ENCODE assay signal across 10 cellular contexts in the genomic region with DNA sequence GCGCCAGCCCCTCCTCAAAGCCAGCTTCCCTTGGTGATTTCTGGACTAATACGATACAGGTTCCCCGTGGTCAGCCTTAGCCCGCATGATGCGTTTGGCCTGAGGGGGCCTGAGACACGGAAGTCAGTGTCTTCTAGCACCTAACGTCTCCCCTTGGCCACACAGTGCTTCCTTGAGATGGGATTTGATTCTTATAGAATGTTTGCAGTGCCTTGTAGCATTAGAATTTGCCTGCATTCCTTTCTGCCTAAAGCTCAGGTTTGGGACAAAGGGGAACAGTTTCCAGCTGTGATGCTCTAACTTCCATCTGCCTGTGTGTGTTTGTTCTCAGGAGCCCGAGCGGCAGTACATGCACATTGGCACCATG. TPM values are rescaled to one million over a fixed set of nuclear protein-coding genes. Genes with fewer than 3 reads are reported as not detected.
DNase-seq lines count a peak whose midpoint lies in the region; ATAC-seq, FAIRE-seq and TF ChIP-seq lines count a peak whose summit lies in the region.
"Had no signal": no experiment of that assay in that cellular context is flagged by ENCODE, and none has a peak within 500 bp of the region (broad histone marks: within the 10 kb centered on the region; RNA-seq: fewer than 3 reads in every experiment).

No MANE protein-coding gene starts in this region.

- peak overlapping the region; percentile 34 for H3K9ac ChIP-seq in HUES6 (ENCODE audit: low read length)
- peak overlapping the region in 1 of 4 experiments; percentile 27; a peak in 2 of 7 replicates for H3K9ac ChIP-seq in H1 (replicated peaks in 1 of 4; ENCODE audit: extremely low read depth in 1 of 4, low read depth in 3 of 4, low read length in 3 of 4)

- no peak overlapping the region for H3K18ac ChIP-seq in H1 (ENCODE audit: extremely low read depth, low read length)

- no peaks in the 10 kb centered on the region for H3K36me3 Mint-ChIP-seq in CD4-positive, alpha-beta T cell (ENCODE audit: low read depth)

- peaks cover 24% of the 10 kb centered on the region for H3K4me1 ChIP-seq in HUES6 (ENCODE audit: control insufficient read depth, insufficient read depth, low read length)
- peaks cover 2 to 13% (median 6%) of the 10 kb centered on the region in 4 experiments; a peak in 6 of 7 replicates for H3K4me1 ChIP-seq in H1 (replicated peaks in 1 of 4; ENCODE audit: control insufficient read depth in 3 of 4, insufficient read depth in 4 of 4, low read length in 3 of 4)

- WGBS in H1 (ENCODE audit: extremely low coverage in 1 of 2, insufficient coverage in 1 of 2, insufficient read length in 1 of 2, insufficient replicate concordance in 2 of 2, low coverage in 1 of 2, low lambda C conversion rate in 2 of 2, missing lambda C conversion rate in 1 of 2), 2 experiments = 57% methylated on average over 9 of the region's 9 CpGs; no CpG with 5 or more reads in 1 of the 2 experiments

- H3K4me2 ChIP-seq in H1 (ENCODE audit: insufficient read depth in 1 of 2, low read depth in 2 of 2, low read length in 2 of 2) = peak overlapping the region; percentile 3 to 53; a peak in 3 of 4 replicates

- no peak for TF ChIP-seq EP300 in H1 (IDR thresholded peaks at IDR 0.05; ENCODE audit: borderline replicate concordance in 1 of 2, low read depth in 2 of 2, low read length in 2 of 2)

- TF ChIP-seq POLR2A in H1 (IDR thresholded peaks at IDR 0.05; ENCODE audit: control extremely low read depth in 1 of 2, low read depth in 2 of 2, low read length in 2 of 2) = no peak

- H3K4me3 Mint-ChIP-seq in CD4-positive, alpha-beta T cell = no peak overlapping the region

- H2BK5ac ChIP-seq in H1 (ENCODE audit: low read depth, low read length) = 0 out of 2 replicates have a peak overlapping the region, but pooled peaks have one; percentile 29

- TF ChIP-seq RAD21 in H1 (IDR thresholded peaks at IDR 0.05 in 1 of 2, conservative IDR thresholded peaks at IDR 0.05 in 1 of 2; ENCODE audit: low read depth in 2 of 2, low read length in 2 of 2) = no peak

- no peak overlapping the region for H4K91ac ChIP-seq in H1 (replicated peaks; ENCODE audit: insufficient read length, low read length)

- no peak overlapping the region for H2AFZ ChIP-seq in H1 (ENCODE audit: low read length)
- H2AFZ ChIP-seq: hepatocyte had no signal

- H3K79me2 ChIP-seq in H1 (ENCODE audit: control insufficient read depth in 1 of 2, insufficient read depth in 2 of 2, low read length in 2 of 2) = no peaks in the 10 kb centered on the region
- H3K79me2 ChIP-seq: hepatocyte had no signal

- no peak for ATAC-seq in CD4-positive, alpha-beta T cell (ENCODE audit: poor library complexity)
- ATAC-seq in GM21825 (IDR thresholded peaks at IDR 0.05; ENCODE audit: unreplicated experiment) = peak; percentile 9

- no peaks in the 10 kb centered on the region for H3K9me3 Mint-ChIP-seq in CD4-positive, alpha-beta T cell

- H3K27me3 Mint-ChIP-seq in CD4-positive, alpha-beta T cell = peaks cover 71% of the 10 kb centered on the region

- H2BK20ac ChIP-seq in H1 (ENCODE audit: low read length) = no peak overlapping the region

- no peaks in the 10 kb centered on the region for H3K79me1 ChIP-seq in H1 (ENCODE audit: low read depth, low read length)

- H4K5ac ChIP-seq in H1 (ENCODE audit: insufficient read length, low read depth, low read length) = no peak overlapping the region

- no peak overlapping the region for H4K8ac ChIP-seq in H1 (ENCODE audit: extremely low read depth, insufficient read depth, low read length)

- POLR2A ChIA-PET in CD4-positive, alpha-beta T cell (lab: Charles Lee) = no interaction called here
- POLR2A ChIA-PET in H1 (lab: Charles Lee; ENCODE audit: partially characterized antibody) = interaction anchor here (1.2 kb wide), 1 partner anchor 12 kb away, joined by 7 read pairs; no protein-coding TSS in a partner anchor

- no peak overlapping the region for H3K23ac ChIP-seq in H1 (ENCODE audit: insufficient read length)

- H3K4me3 ChIP-seq in HUES6 (ENCODE audit: low read depth, low read length) (peak overlapping the region; percentile 19; the same call in 1 of the 2 replicates), H1 (ENCODE audit: extremely low read depth in 1 of 4, insufficient read depth in 2 of 4, low read depth in 3 of 4, low read length in 4 of 4) (peak overlapping the region in 1 of 4 experiments; percentile 6; a peak in 1 of 8 replicates)
- H3K4me3 ChIP-seq: hepatocyte, thyroid gland had no signal

- peak overlapping the region; percentile 23; the same call in 1 of the 2 replicates for H2BK12ac ChIP-seq in H1 (ENCODE audit: low read depth, low read length)

- no peak overlapping the region for H2AK5ac ChIP-seq in H1 (ENCODE audit: low read depth, low read length)

- DNase-seq in CD4-positive, alpha-beta T cell = no peak
- DNase-seq in H1 (ENCODE audit: low read depth in 1 of 2, low spot score in 2 of 2) (no peak), AG08396 (ENCODE audit: low spot score) (no peak), cortex of kidney (lab: John Stamatoyannopoulos, UW) (no peak), NCI-H2171 treated with DMSO at 0.1 percent for 48 hours (lab: John Stamatoyannopoulos, UW) (no peak)
- no peak for DNase-seq in central memory CD4-positive, alpha-beta T cell

- H2BK120ac ChIP-seq in H1 (replicated peaks; ENCODE audit: low read depth, low read length) = no peak overlapping the region

- H3K4ac ChIP-seq in H1 (replicated peaks; ENCODE audit: insufficient read length, low read depth, low read length) = no peak overlapping the region

- H3K14ac ChIP-seq in H1 (ENCODE audit: insufficient read length) = no peak overlapping the region

- intact Hi-C loops in CD4-positive, alpha-beta T cell (cut with DNase I, micrococcal nuclease) = loop anchor here in 1 of 2 experiments (5.0 kb wide), 1 partner anchor 1049 kb away; no protein-coding TSS in a partner anchor

- no peak overlapping the region for H3K27ac ChIP-seq in CD4-positive, alpha-beta T cell (ENCODE audit: low read depth, low read length)
- H3K27ac ChIP-seq in HUES6 (ENCODE audit: low read depth, low read length) = 0 out of 2 replicates have a peak overlapping the region, but pooled peaks have one; percentile 10
- H3K27ac ChIP-seq in H1 (ENCODE audit: low read depth, low read length) = peak overlapping the region; percentile 28; the same call in 1 of the 2 replicates
- H3K27ac ChIP-seq: hepatocyte, thyroid gland had no signal

- no peaks in the 10 kb centered on the region for H3K4me1 Mint-ChIP-seq in CD4-positive, alpha-beta T cell (ENCODE audit: low read depth)

- no peak for FAIRE-seq in H1 (lab: Jason Lieb, UNC)

- no peak overlapping the region for H3K56ac ChIP-seq in H1 (replicated peaks; ENCODE audit: insufficient read length, low read depth, low read length)

- peaks cover 23% of the 10 kb centered on the region for H3K27me3 ChIP-seq in CD4-positive, alpha-beta T cell (ENCODE audit: control insufficient read depth, insufficient read depth, low read length)
- H3K27me3 ChIP-seq in HUES6 (ENCODE audit: control insufficient read depth, insufficient read depth, low read length) = no peaks in the 10 kb centered on the region
- H3K27me3 ChIP-seq in H1 (replicated peaks in 1 of 4; ENCODE audit: control insufficient read depth in 3 of 4, extremely low read depth in 1 of 4, insufficient read depth in 3 of 4, low read length in 3 of 4) = no peaks in the 10 kb centered on the region
- H3K27me3 ChIP-seq: hepatocyte, thyroid gland had no signal

- no peak overlapping the region for H3K27ac Mint-ChIP-seq in CD4-positive, alpha-beta T cell

- no peak overlapping the region for H2BK15ac ChIP-seq in H1 (ENCODE audit: low read length)

- peaks cover 29% of the 10 kb centered on the region for H3K36me3 ChIP-seq in HUES6 (ENCODE audit: control insufficient read depth, insufficient read depth, low read length)
- peaks cover 0 to 24% (median 6%) of the 10 kb centered on the region in 4 experiments; a peak in 3 of 8 replicates for H3K36me3 ChIP-seq in H1 (ENCODE audit: control insufficient read depth in 2 of 4, insufficient read depth in 4 of 4, low read length in 3 of 4)
- H3K36me3 ChIP-seq: thyroid gland had no signal

- no peaks in the 10 kb centered on the region for H3K23me2 ChIP-seq in H1 (ENCODE audit: low read depth, low read length)

- CTCF ChIA-PET in CD4-positive, alpha-beta T cell (lab: Charles Lee) = interaction anchor here (1.1 kb wide), 1 partner anchor 34 kb away, joined by 3 read pairs; the partner anchor contains the start of gene CFAP90
- CTCF ChIA-PET in H1 (lab: Charles Lee; ENCODE audit: partially characterized antibody) = interaction anchor here (0.8 to 9.2 kb wide), 30 partner anchors 7 to 1050 kb away, joined by 3 to 61 read pairs (median 5); partner anchors contain the start of gene CFAP90

- no peaks in the 10 kb centered on the region for H4K20me1 ChIP-seq in H1 (replicated peaks in 1 of 2; ENCODE audit: control insufficient read depth in 1 of 2, insufficient read depth in 2 of 2, low read length in 2 of 2)

- peak; percentile 48 for TF ChIP-seq CTCF in CD4-positive, alpha-beta T cell (IDR thresholded peaks at IDR 0.05)
- TF ChIP-seq CTCF in H1 (IDR thresholded peaks at IDR 0.05; ENCODE audit: control extremely low read depth in 1 of 3, insufficient read depth in 1 of 3, low read depth in 1 of 3, low read length in 3 of 3) = no peak

- no peaks in the 10 kb centered on the region for H3K9me3 ChIP-seq in CD4-positive, alpha-beta T cell (ENCODE audit: control insufficient read depth, low read length)
- H3K9me3 ChIP-seq in HUES6 (ENCODE audit: control insufficient read depth, insufficient read depth, low read depth, low read length) = no peaks in the 10 kb centered on the region
- H3K9me3 ChIP-seq in H1 (ENCODE audit: insufficient read depth in 2 of 2, low read depth in 1 of 2, low read length in 1 of 2) = no peaks in the 10 kb centered on the region
- H3K9me3 ChIP-seq: thyroid gland had no signal

RNA-seq across cellular contexts. Expression of gene CFAP90, which starts 34.4 kb away (rescaled TPM):
- total RNA-seq in CD4-positive, alpha-beta T cell = not detected
- total RNA-seq in H1 (2021; fragmentation: NEBNext Ultra II Directional; extraction: Animal tissue kit (Norgen Biotek cat#: 25700)) = 0.39 and 0.40 TPM in 2 replicates
- polyA plus RNA-seq in H1 (2011; rRNA removed) = 0.82 and 0.92 TPM in 2 replicates
- polyA plus RNA-seq in H1 (2011; cell fraction: cytosol; rRNA removed) = 0.72 TPM
- polyA plus RNA-seq in H1 (2011; cell fraction: nucleus; rRNA removed) = 0.93 TPM
- 0.51 to 1.0 TPM (median 0.80 TPM) in 4 replicates for polyA plus RNA-seq in H1 (2012, experiment 1 of 2)
- 0.34 TPM for polyA plus RNA-seq in H1 (2012, experiment 2 of 2)
- polyA plus RNA-seq in H1 (2013, experiment 1 of 2) = 0.61 TPM
- polyA plus RNA-seq in H1 (2013, experiment 2 of 2) = 0.75 TPM
- polyA minus RNA-seq in H1 (2011; rRNA and poly(A)+ RNA removed) = 0.09 TPM in 1 of 2 replicates, not detected in the other
- polyA minus RNA-seq in H1 (2011; cell fraction: cytosol; rRNA and poly(A)+ RNA removed) = not detected
- 0.70 TPM for polyA minus RNA-seq in H1 (2011; cell fraction: nucleus; rRNA and poly(A)+ RNA removed)

RNA-seq across cellular contexts. Expression of gene FASTKD3, which starts 52.3 kb away (rescaled TPM):
- 1 to 10 TPM; 2.6 to 3.4 TPM for total RNA-seq in CD4-positive, alpha-beta T cell
- 7.6 and 8.7 TPM in 2 replicates for total RNA-seq in H1 (2021; fragmentation: NEBNext Ultra II Directional; extraction: Animal tissue kit (Norgen Biotek cat#: 25700))
- polyA plus RNA-seq in H1 (2011; rRNA removed) = 3.2 and 5.6 TPM in 2 replicates
- 5.6 TPM for polyA plus RNA-seq in H1 (2011; cell fraction: cytosol; rRNA removed)
- polyA plus RNA-seq in H1 (2011; cell fraction: nucleus; rRNA removed) = 3.0 TPM
- 6.8 to 12.1 TPM (median 7.5 TPM) in 4 replicates for polyA plus RNA-seq in H1 (2012, experiment 1 of 2)
- 1.2 TPM for polyA plus RNA-seq in H1 (2012, experiment 2 of 2)
- 6.1 TPM for polyA plus RNA-seq in H1 (2013, experiment 1 of 2)
- polyA plus RNA-seq in H1 (2013, experiment 2 of 2) = 5.4 TPM
- 4.3 and 6.1 TPM in 2 replicates for polyA minus RNA-seq in H1 (2011; rRNA and poly(A)+ RNA removed)
- polyA minus RNA-seq in H1 (2011; cell fraction: cytosol; rRNA and poly(A)+ RNA removed) = 4.0 TPM
- polyA minus RNA-seq in H1 (2011; cell fraction: nucleus; rRNA and poly(A)+ RNA removed) = 6.1 TPM

RNA-seq across cellular contexts. Expression of gene MTRR, which starts 52.4 kb away (rescaled TPM):
- 10 to 100 TPM; 74.6 to 77.5 TPM for total RNA-seq in CD4-positive, alpha-beta T cell
- total RNA-seq in H1 (2021; fragmentation: NEBNext Ultra II Directional; extraction: Animal tissue kit (Norgen Biotek cat#: 25700)) = 51.4 and 53.8 TPM in 2 replicates
- 33.1 and 36.4 TPM in 2 replicates for polyA plus RNA-seq in H1 (2011; rRNA removed)
- polyA plus RNA-seq in H1 (2011; cell fraction: cytosol; rRNA removed) = 43.5 TPM
- 49.9 TPM for polyA plus RNA-seq in H1 (2011; cell fraction: nucleus; rRNA removed)
- 26.4 to 42.6 TPM (median 35.5 TPM) in 4 replicates for polyA plus RNA-seq in H1 (2012, experiment 1 of 2)
- 5.1 TPM for polyA plus RNA-seq in H1 (2012, experiment 2 of 2)
- polyA plus RNA-seq in H1 (2013, experiment 1 of 2) = 48.2 TPM
- polyA plus RNA-seq in H1 (2013, experiment 2 of 2) = 45.7 TPM
- 109 and 115 TPM in 2 replicates for polyA minus RNA-seq in H1 (2011; rRNA and poly(A)+ RNA removed)
- polyA minus RNA-seq in H1 (2011; cell fraction: cytosol; rRNA and poly(A)+ RNA removed) = 43.9 TPM
- polyA minus RNA-seq in H1 (2011; cell fraction: nucleus; rRNA and poly(A)+ RNA removed) = 122 TPM
